27 cellular contexts compared by ENCODE assay signal in the genomic region with DNA sequence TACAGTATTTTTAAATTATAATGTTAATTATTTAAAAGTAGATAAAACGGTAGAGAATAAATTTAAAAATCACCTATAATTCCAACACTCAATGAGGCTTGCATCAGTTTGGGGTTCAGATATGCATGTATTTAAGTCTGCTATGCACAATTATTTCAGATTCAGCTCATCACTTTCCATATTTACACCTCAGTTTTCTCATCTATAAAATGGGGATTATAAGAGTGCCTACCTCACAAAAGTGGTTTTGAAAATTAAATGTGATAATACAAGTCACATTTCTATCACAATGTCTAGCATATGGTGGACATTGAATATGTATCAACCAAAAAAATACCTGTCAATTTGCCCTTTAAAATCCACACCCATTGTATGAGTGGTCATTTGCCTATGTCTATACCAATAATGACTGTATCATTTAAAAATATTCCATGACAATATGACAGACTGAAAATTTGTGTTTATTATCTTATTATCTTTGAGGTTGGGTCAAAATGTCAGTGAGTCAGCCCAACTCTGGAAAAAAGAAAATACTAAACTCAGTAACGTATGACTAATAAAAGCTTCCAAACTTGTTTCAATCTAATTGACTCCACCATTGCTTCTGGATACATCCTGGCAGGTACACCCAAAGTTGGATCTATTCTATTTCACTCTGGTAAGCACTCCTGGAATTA. TPM values are rescaled to one million over a fixed set of nuclear protein-coding genes. Genes with fewer than 3 reads are reported as not detected.
DNase-seq lines count a peak whose midpoint lies in the region; ATAC-seq, FAIRE-seq and TF ChIP-seq lines count a peak whose summit lies in the region.
"Had no signal": no experiment of that assay in that cellular context is flagged by ENCODE, and none has a peak within 500 bp of the region (broad histone marks: within the 10 kb centered on the region; RNA-seq: fewer than 3 reads in every experiment).

No MANE protein-coding gene starts in this region.

- H3K79me2 ChIP-seq in PC-3 (ENCODE audit: low read length) (no peaks in the 10 kb centered on the region), astrocyte (ENCODE audit: insufficient read depth, low read length) (no peaks in the 10 kb centered on the region)

- H4K91ac ChIP-seq in mesenchymal stem cell (ENCODE audit: low read length), result no peak overlapping the region

- WGBS in A549 (ENCODE audit: missing lambda C conversion rate), result 49% methylated on average over 2 of the region's 2 CpGs
- WGBS in mesenchymal stem cell, result 46% methylated on average over 1 of the region's 2 CpGs

- no peak overlapping the region for H2BK120ac ChIP-seq in mesenchymal stem cell (ENCODE audit: low read depth, low read length)

- CTCF ChIA-PET in A549 (lab: Yijun Ruan, JAX), result interaction anchor here (1.5 kb wide), 1 partner anchor 15 kb away, joined by 5 read pairs; no protein-coding TSS in a partner anchor
- CTCF ChIA-PET in PC-3 (lab: Charles Lee), result no interaction called here

- H3K18ac ChIP-seq in mesenchymal stem cell (ENCODE audit: low read depth in 1 of 2, low read length in 2 of 2), result no peak overlapping the region

- H3K27ac ChIP-seq in A549, result no peak overlapping the region
- H3K27ac ChIP-seq in PC-3 (ENCODE audit: low read length), result peak overlapping the region; percentile 45; the same call in 1 of the 2 replicates
- no peak overlapping the region for H3K27ac ChIP-seq in astrocyte (ENCODE audit: low read depth, low read length)
- no peak overlapping the region for H3K27ac ChIP-seq in mesenchymal stem cell (ENCODE audit: low read length, poor library complexity, severe bottlenecking)

- H3K36me3 Mint-ChIP-seq in astrocyte (ENCODE audit: low read depth, unreplicated experiment), result no peaks in the 10 kb centered on the region
- no peaks in the 10 kb centered on the region for H3K36me3 Mint-ChIP-seq in activated T-helper 1 cell treated with anti-CD3 and anti-CD28 coated beads, Interleukin-12 subunit alpha, Interleukin-12 subunit beta, Interleukin-2, Interleukin-4 antibody, amounts not matched to agents 30 ng/mL and 10 ng/mL and 1 ng/mL, durations not matched to agents 14 hours and 24 hours and 36 hours (ENCODE audit: low read depth)
- H3K36me3 Mint-ChIP-seq: CD4-positive, CD25-positive, alpha-beta regulatory T cell; CD8-positive, alpha-beta memory T cell; IgD-negative memory B cell had no signal

- FAIRE-seq in A549 (lab: Jason Lieb, UNC) (peak; percentile 61), astrocyte (lab: Jason Lieb, UNC) (peak; percentile 76)
- FAIRE-seq: D721Med, GM18507, H54, HepG2 had no signal

- H3K9ac ChIP-seq in PC-3 (ENCODE audit: low read length) (no peak overlapping the region), astrocyte (ENCODE audit: low read length) (no peak overlapping the region), mesenchymal stem cell (ENCODE audit: low read length) (no peak overlapping the region)

- peaks cover 3% of the 10 kb centered on the region for H3K4me1 Mint-ChIP-seq in astrocyte (ENCODE audit: low read depth, unreplicated experiment)
- no peaks in the 10 kb centered on the region for H3K4me1 Mint-ChIP-seq in activated T-helper 1 cell treated with anti-CD3 and anti-CD28 coated beads, Interleukin-12 subunit alpha, Interleukin-12 subunit beta, Interleukin-2, Interleukin-4 antibody, amounts not matched to agents 30 ng/mL and 10 ng/mL and 1 ng/mL, durations not matched to agents 14 hours and 24 hours and 36 hours (ENCODE audit: low read depth)
- H3K4me1 Mint-ChIP-seq: CD4-positive, CD25-positive, alpha-beta regulatory T cell; CD8-positive, alpha-beta memory T cell; GM23338; IgD-negative memory B cell had no signal

- H3K14ac ChIP-seq in mesenchymal stem cell (ENCODE audit: low read length in 2 of 2), result no peak overlapping the region

- H3F3A ChIP-seq in PC-3 (ENCODE audit: low read length, unreplicated experiment), result no peaks in the 10 kb centered on the region

- TF ChIP-seq CTCF in A549 (IDR thresholded peaks at IDR 0.05), result no peak
- no peak for TF ChIP-seq CTCF in PC-3 (conservative IDR thresholded peaks at IDR 0.05; ENCODE audit: low read depth, low read length)
- no peak for TF ChIP-seq CTCF in astrocyte (IDR thresholded peaks at IDR 0.05; ENCODE audit: insufficient read depth, low read depth, low read length)

- no peak overlapping the region for H3K27ac Mint-ChIP-seq in astrocyte (ENCODE audit: unreplicated experiment)
- H3K27ac Mint-ChIP-seq in activated T-helper 1 cell treated with anti-CD3 and anti-CD28 coated beads, Interleukin-12 subunit alpha, Interleukin-12 subunit beta, Interleukin-2, Interleukin-4 antibody, amounts not matched to agents 30 ng/mL and 10 ng/mL and 1 ng/mL, durations not matched to agents 14 hours and 24 hours and 36 hours, result no peak overlapping the region
- H3K27ac Mint-ChIP-seq: CD4-positive, CD25-positive, alpha-beta regulatory T cell; CD8-positive, alpha-beta memory T cell; GM23338; HFFc6 had no signal

- no peak for TF ChIP-seq RAD21 in A549 (conservative IDR thresholded peaks at IDR 0.05 in 1 of 2, IDR thresholded peaks at IDR 0.05 in 1 of 2)

- peaks cover 2% of the 10 kb centered on the region for H3K79me1 ChIP-seq in mesenchymal stem cell (replicated peaks; ENCODE audit: low read length, poor library complexity, severe bottlenecking)

- no peak for ATAC-seq in A549
- no peak for ATAC-seq in PC-3
- ATAC-seq in GM19351 (IDR thresholded peaks at IDR 0.05; ENCODE audit: unreplicated experiment), result no peak
- ATAC-seq in stimulated activated naive CD8-positive, alpha-beta T cell treated with anti-CD3 and anti-CD28 coated beads, Interleukin-15, Interleukin-2, amounts not matched to agents 100 U/mL and 50 U/mL, for 24 hours, result no peak
- ATAC-seq: GM23338, HepG2 had no signal

- no peaks in the 10 kb centered on the region for H3K27me3 Mint-ChIP-seq in astrocyte (ENCODE audit: low read depth, unreplicated experiment)
- H3K27me3 Mint-ChIP-seq in activated T-helper 1 cell treated with anti-CD3 and anti-CD28 coated beads, Interleukin-12 subunit alpha, Interleukin-12 subunit beta, Interleukin-2, Interleukin-4 antibody, amounts not matched to agents 30 ng/mL and 10 ng/mL and 1 ng/mL, durations not matched to agents 14 hours and 24 hours and 36 hours (ENCODE audit: insufficient read depth), result no peaks in the 10 kb centered on the region
- H3K27me3 Mint-ChIP-seq: CD4-positive, CD25-positive, alpha-beta regulatory T cell; IgD-negative memory B cell had no signal

- no TSS peak for BruUV-seq in PC-3 (replicated peaks; lab: Mats Ljungman, UMichigan)

- DNase-seq in A549 (ENCODE audit: low read depth in 1 of 2, low spot score in 1 of 2) (no peak), PC-3 (peak; percentile 29), astrocyte (ENCODE audit: low read depth) (no peak), mesenchymal stem cell (peak; percentile 6)
- no peak for DNase-seq in activated effector memory CD4-positive, alpha-beta T cell treated with anti-CD3 and anti-CD28 coated beads, Interleukin-2, amount 50 U/mL, for 16 hours
- DNase-seq in activated T-helper 1 cell treated with anti-CD3 and anti-CD28 coated beads, Interleukin-12 subunit alpha, Interleukin-12 subunit beta, Interleukin-2, Interleukin-4 antibody, amounts not matched to agents 30 ng/mL and 10 ng/mL and 1 ng/mL, durations not matched to agents 14 hours and 24 hours and 36 hours (ENCODE audit: low spot score), result no peak
- DNase-seq in stimulated activated naive CD8-positive, alpha-beta T cell treated with anti-CD3 and anti-CD28 coated beads, Interleukin-15, Interleukin-2, amounts not matched to agents 100 U/mL and 50 U/mL, for 24 hours, result no peak
- DNase-seq: 8988T; ACHN; BE2C; C1 segment of cervical spinal cord; Caco-2; CD4-positive, CD25-positive, alpha-beta regulatory T cell; CD8-positive, alpha-beta memory T cell; DMS153; DMS79; GDM1; HCEC 1CT; HFFc6 had no signal

- H3K9me3 ChIP-seq in A549 (no peaks in the 10 kb centered on the region), PC-3 (ENCODE audit: low read length) (no peaks in the 10 kb centered on the region), astrocyte (ENCODE audit: insufficient read depth, low read depth, low read length) (no peaks in the 10 kb centered on the region), mesenchymal stem cell (ENCODE audit: control insufficient read depth, low read length) (no peaks in the 10 kb centered on the region)
- H3K9me3 ChIP-seq: BE2C, Caco-2 had no signal

- no peak for TF ChIP-seq EP300 in A549 (IDR thresholded peaks at IDR 0.05)

- no peak overlapping the region for H4K8ac ChIP-seq in mesenchymal stem cell (ENCODE audit: low read length)

- no peak overlapping the region for H3K4me3 ChIP-seq in A549
- no peak overlapping the region for H3K4me3 ChIP-seq in PC-3 (ENCODE audit: low read length)
- H3K4me3 ChIP-seq in astrocyte (ENCODE audit: insufficient read depth, low read depth, low read length), result no peak overlapping the region
- H3K4me3 ChIP-seq in mesenchymal stem cell (ENCODE audit: insufficient read depth in 1 of 2, low read depth in 1 of 2, low read length in 2 of 2), result no peak overlapping the region
- H3K4me3 ChIP-seq: GM23338 had no signal

- H3K4me2 ChIP-seq in A549, result peak overlapping the region; percentile 72
- H3K4me2 ChIP-seq in PC-3 (ENCODE audit: low read length), result no peak overlapping the region
- no peak overlapping the region for H3K4me2 ChIP-seq in astrocyte (ENCODE audit: low read length)
- H3K4me2 ChIP-seq in mesenchymal stem cell (ENCODE audit: low read length, poor library complexity, severe bottlenecking), result no peak overlapping the region
- H3K4me2 ChIP-seq: GM23338 had no signal

- peaks cover 35% of the 10 kb centered on the region for H3K4me1 ChIP-seq in A549
- peaks cover 15% of the 10 kb centered on the region for H3K4me1 ChIP-seq in PC-3 (ENCODE audit: insufficient read depth, low read length)
- no peaks in the 10 kb centered on the region for H3K4me1 ChIP-seq in astrocyte (ENCODE audit: insufficient read depth, low read length)
- H3K4me1 ChIP-seq in mesenchymal stem cell (ENCODE audit: control insufficient read depth, insufficient read depth, low read depth, low read length), result no peaks in the 10 kb centered on the region
- H3K4me1 ChIP-seq: BE2C, Caco-2 had no signal

- H2BK15ac ChIP-seq in mesenchymal stem cell (ENCODE audit: low read depth, poor library complexity, severe bottlenecking), result no peak overlapping the region

- H2AFZ ChIP-seq in PC-3 (ENCODE audit: low read length), result no peak overlapping the region
- H2AFZ ChIP-seq in astrocyte (ENCODE audit: low read depth, low read length), result no peak overlapping the region
- H2AFZ ChIP-seq in mesenchymal stem cell (ENCODE audit: low read depth, low read length), result no peak overlapping the region
- H2AFZ ChIP-seq: GM23338 had no signal

- intact Hi-C loops in PC-3 (cut with micrococcal nuclease), result no loop called here
- intact Hi-C loops in activated T-helper 1 cell treated with anti-CD3 and anti-CD28 coated beads, Interleukin-12 subunit alpha, Interleukin-12 subunit beta, Interleukin-2, Interleukin-4 antibody, amounts not matched to agents 30 ng/mL and 10 ng/mL and 1 ng/mL, durations not matched to agents 14 hours and 24 hours and 36 hours (cut with micrococcal nuclease), result no loop called here

- H3K4me3 Mint-ChIP-seq in astrocyte (ENCODE audit: unreplicated experiment), result no peak overlapping the region
- H3K4me3 Mint-ChIP-seq in activated T-helper 1 cell treated with anti-CD3 and anti-CD28 coated beads, Interleukin-12 subunit alpha, Interleukin-12 subunit beta, Interleukin-2, Interleukin-4 antibody, amounts not matched to agents 30 ng/mL and 10 ng/mL and 1 ng/mL, durations not matched to agents 14 hours and 24 hours and 36 hours, result no peak overlapping the region
- H3K4me3 Mint-ChIP-seq: CD4-positive, CD25-positive, alpha-beta regulatory T cell; CD8-positive, alpha-beta memory T cell; GM23338; HFFc6; IgD-negative memory B cell had no signal

- H3K9me2 ChIP-seq in PC-3 (replicated peaks; ENCODE audit: low read length), result no peaks in the 10 kb centered on the region

- POLR2A ChIA-PET in A549 (lab: Yijun Ruan, JAX) (no interaction called here), PC-3 (lab: Charles Lee; ENCODE audit: unreplicated experiment) (no interaction called here)

- H3K9me3 Mint-ChIP-seq in astrocyte (ENCODE audit: unreplicated experiment), result no peaks in the 10 kb centered on the region
- H3K9me3 Mint-ChIP-seq in activated T-helper 1 cell treated with anti-CD3 and anti-CD28 coated beads, Interleukin-12 subunit alpha, Interleukin-12 subunit beta, Interleukin-2, Interleukin-4 antibody, amounts not matched to agents 30 ng/mL and 10 ng/mL and 1 ng/mL, durations not matched to agents 14 hours and 24 hours and 36 hours, result no peaks in the 10 kb centered on the region
- H3K9me3 Mint-ChIP-seq: GM23338, HFFc6, IgD-negative memory B cell had no signal

- H2AK5ac ChIP-seq in mesenchymal stem cell (ENCODE audit: low read length, severe bottlenecking), result no peak overlapping the region

- H3K27me3 ChIP-seq in PC-3 (ENCODE audit: low read length) (no peaks in the 10 kb centered on the region), astrocyte (ENCODE audit: insufficient read depth, low read length) (no peaks in the 10 kb centered on the region), mesenchymal stem cell (ENCODE audit: control insufficient read depth in 1 of 2, insufficient read depth in 1 of 2, low read length in 2 of 2) (peaks cover 0 to 7% of the 10 kb centered on the region in 2 experiments)
- H3K27me3 ChIP-seq: BE2C had no signal

- no peak overlapping the region for H3K4ac ChIP-seq in mesenchymal stem cell (ENCODE audit: low read depth in 1 of 2, low read length in 2 of 2)

- no peak overlapping the region for H3K23ac ChIP-seq in mesenchymal stem cell (ENCODE audit: low read length in 2 of 2)

- no peak for TF ChIP-seq POLR2A in A549 (IDR thresholded peaks at IDR 0.05; ENCODE audit: low read length)

- no peak overlapping the region for H2BK12ac ChIP-seq in mesenchymal stem cell (ENCODE audit: low read length in 2 of 2)

- no peak overlapping the region for H2BK5ac ChIP-seq in mesenchymal stem cell (ENCODE audit: low read depth, low read length, poor library complexity, severe bottlenecking)

- H3K36me3 ChIP-seq in PC-3 (ENCODE audit: low read depth, low read length) (no peaks in the 10 kb centered on the region), astrocyte (ENCODE audit: insufficient read depth, low read length) (no peaks in the 10 kb centered on the region), mesenchymal stem cell (ENCODE audit: control insufficient read depth in 1 of 2, insufficient read depth in 2 of 2, low read depth in 1 of 2, low read length in 2 of 2) (no peaks in the 10 kb centered on the region)
- H3K36me3 ChIP-seq: BE2C had no signal

- no peaks in the 10 kb centered on the region for H4K20me1 ChIP-seq in PC-3 (ENCODE audit: low read length)
- no peaks in the 10 kb centered on the region for H4K20me1 ChIP-seq in astrocyte (ENCODE audit: insufficient read depth, low read length)

RNA-seq across cellular contexts. Expression of gene OR13H1, which starts 20.8 kb away (rescaled TPM):
- polyA plus RNA-seq in A549 (2011; rRNA removed), result not detected in 2 replicates
- not detected in 2 replicates for polyA plus RNA-seq in A549 (2012; cell fraction: cytosol; rRNA removed)
- polyA plus RNA-seq in A549 (2012; cell fraction: nucleus; rRNA removed), result not detected in 2 replicates
- polyA plus RNA-seq in A549 (2017; fragmentation: RNase III; extraction: RNeasy Plus Mini Kit Qiagen cat#74134 plus additional on column Dnase treatment), result not detected in 3 replicates
- 0.54 TPM in 1 of 2 replicates, not detected in the other for polyA minus RNA-seq in A549 (2011; rRNA and poly(A)+ RNA removed)
- not detected in 2 replicates for total RNA-seq in PC-3 (2014; rRNA removed)
- not detected in 2 replicates for total RNA-seq in astrocyte
- not detected for polyA plus RNA-seq in mesenchymal stem cell (2013, experiment 1 of 2)
- not detected for polyA plus RNA-seq in mesenchymal stem cell (2013, experiment 2 of 2)
- not detected in 2 replicates for total RNA-seq in activated T-helper 1 cell treated with anti-CD3 and anti-CD28 coated beads, Interleukin-12 subunit alpha, Interleukin-12 subunit beta, Interleukin-2, Interleukin-4 antibody, amounts not matched to agents 30 ng/mL and 10 ng/mL and 1 ng/mL, durations not matched to agents 14 hours and 24 hours and 36 hours
- total RNA-seq: Caco-2; CD4-positive, CD25-positive, alpha-beta regulatory T cell; CD8-positive, alpha-beta memory T cell; Daoy; GM23338; HepG2; HFFc6 had no signal
- polyA plus RNA-seq: CD4-positive, CD25-positive, alpha-beta regulatory T cell; CD8-positive, alpha-beta memory T cell; GM23338; HepG2; IgD-negative memory B cell had no signal

Comparison
In these comparisons a context has a peak if more than half of its experiments do, and no peak if none do; other contexts are left out.
1. DNase-seq: peak in PC-3 (single experiment) and mesenchymal stem cell (single experiment); none in A549 (0 of 2), astrocyte (single experiment), activated effector memory CD4-positive, alpha-beta T cell treated with anti-CD3 and anti-CD28 coated beads, Interleukin-2, amount 50 U/mL, for 16 hours (single experiment), activated T-helper 1 cell treated with anti-CD3 and anti-CD28 coated beads, Interleukin-12 subunit alpha, Interleukin-12 subunit beta, Interleukin-2, Interleukin-4 antibody, amounts not matched to agents 30 ng/mL and 10 ng/mL and 1 ng/mL, durations not matched to agents 14 hours and 24 hours and 36 hours (single experiment) and stimulated activated naive CD8-positive, alpha-beta T cell treated with anti-CD3 and anti-CD28 coated beads, Interleukin-15, Interleukin-2, amounts not matched to agents 100 U/mL and 50 U/mL, for 24 hours (single experiment).